8 cellular contexts compared by ENCODE assay signal in genomic region chr6:130365166-130366010, GRCh38. TPM values are rescaled to one million over a fixed set of nuclear protein-coding genes. Genes with fewer than 3 reads are reported as not detected.
DNase-seq lines count a peak whose midpoint lies in the region; ATAC-seq lines count a peak whose summit lies in the region.

No MANE protein-coding gene starts in this region.

- intact Hi-C loops in activated CD4-positive, alpha-beta T cell treated with anti-CD3 and anti-CD28 coated beads, Interleukin-2, amount 10 ng/mL, durations not matched to agents 24 days and 14 days (cut with micrococcal nuclease) = loop anchor here (1.0 to 5.0 kb wide), 5 partner anchors 15 to 333 kb away; no protein-coding TSS in a partner anchor

- ATAC-seq in GM19452 (IDR thresholded peaks at IDR 0.05; ENCODE audit: unreplicated experiment) = peak; percentile 65

- peak overlapping the region; percentile 77 for H3K4me3 Mint-ChIP-seq in activated CD4-positive, alpha-beta T cell treated with anti-CD3 and anti-CD28 coated beads, Interleukin-2, amount 10 ng/mL, durations not matched to agents 24 days and 14 days

- H3K27me3 Mint-ChIP-seq in activated CD4-positive, alpha-beta T cell treated with anti-CD3 and anti-CD28 coated beads, Interleukin-2, amount 10 ng/mL, durations not matched to agents 24 days and 14 days = peaks cover 47% of the 10 kb centered on the region

- no peaks in the 10 kb centered on the region for H3K36me3 Mint-ChIP-seq in activated CD4-positive, alpha-beta T cell treated with anti-CD3 and anti-CD28 coated beads, Interleukin-2, amount 10 ng/mL, durations not matched to agents 24 days and 14 days (ENCODE audit: low read depth)

- peak; percentile 92 for DNase-seq in AG20443 (ENCODE audit: low spot score)
- peak; percentile 61 for DNase-seq in HuH-7.5 (ENCODE audit: low spot score)
- DNase-seq in activated CD4-positive, alpha-beta T cell treated with anti-CD3 and anti-CD28 coated beads, Interleukin-2, amount 10 ng/mL, durations not matched to agents 24 days and 14 days = peak; percentile 86
- peak; percentile 17 for DNase-seq in effector CD4-positive, alpha-beta T cell
- DNase-seq in lung microvascular endothelial cell (ENCODE audit: low read depth in 2 of 2) = peak; percentile 15 to 37
- DNase-seq in stimulated activated CD8-positive, alpha-beta memory T cell treated with anti-CD3 and anti-CD28 coated beads, Interleukin-7, amount 100 ng/mL, for 48 hours (ENCODE audit: extremely low read depth in 1 of 2, low read depth in 1 of 2) = peak; percentile 8 to 9
- DNase-seq in NCI-H1694 treated with DMSO at 0.1 percent for 48 hours (lab: John Stamatoyannopoulos, UW) = no peak

- H3K27ac Mint-ChIP-seq in activated CD4-positive, alpha-beta T cell treated with anti-CD3 and anti-CD28 coated beads, Interleukin-2, amount 10 ng/mL, durations not matched to agents 24 days and 14 days = no peak overlapping the region

- peaks cover 23% of the 10 kb centered on the region for H3K4me1 Mint-ChIP-seq in activated CD4-positive, alpha-beta T cell treated with anti-CD3 and anti-CD28 coated beads, Interleukin-2, amount 10 ng/mL, durations not matched to agents 24 days and 14 days

- H3K9me3 Mint-ChIP-seq in activated CD4-positive, alpha-beta T cell treated with anti-CD3 and anti-CD28 coated beads, Interleukin-2, amount 10 ng/mL, durations not matched to agents 24 days and 14 days = peaks cover 12% of the 10 kb centered on the region

RNA-seq across cellular contexts. Expression of gene TMEM200A, which starts 0.4 kb away (rescaled TPM):
- total RNA-seq in activated CD4-positive, alpha-beta T cell treated with anti-CD3 and anti-CD28 coated beads, Interleukin-2, amount 10 ng/mL, durations not matched to agents 24 days and 14 days = 1.3 and 1.6 TPM in 2 replicates
- 0.20 and 0.65 TPM in 2 replicates for total RNA-seq in lung microvascular endothelial cell
